ENCODE assay signal across 19 cellular contexts in the genomic region with DNA sequence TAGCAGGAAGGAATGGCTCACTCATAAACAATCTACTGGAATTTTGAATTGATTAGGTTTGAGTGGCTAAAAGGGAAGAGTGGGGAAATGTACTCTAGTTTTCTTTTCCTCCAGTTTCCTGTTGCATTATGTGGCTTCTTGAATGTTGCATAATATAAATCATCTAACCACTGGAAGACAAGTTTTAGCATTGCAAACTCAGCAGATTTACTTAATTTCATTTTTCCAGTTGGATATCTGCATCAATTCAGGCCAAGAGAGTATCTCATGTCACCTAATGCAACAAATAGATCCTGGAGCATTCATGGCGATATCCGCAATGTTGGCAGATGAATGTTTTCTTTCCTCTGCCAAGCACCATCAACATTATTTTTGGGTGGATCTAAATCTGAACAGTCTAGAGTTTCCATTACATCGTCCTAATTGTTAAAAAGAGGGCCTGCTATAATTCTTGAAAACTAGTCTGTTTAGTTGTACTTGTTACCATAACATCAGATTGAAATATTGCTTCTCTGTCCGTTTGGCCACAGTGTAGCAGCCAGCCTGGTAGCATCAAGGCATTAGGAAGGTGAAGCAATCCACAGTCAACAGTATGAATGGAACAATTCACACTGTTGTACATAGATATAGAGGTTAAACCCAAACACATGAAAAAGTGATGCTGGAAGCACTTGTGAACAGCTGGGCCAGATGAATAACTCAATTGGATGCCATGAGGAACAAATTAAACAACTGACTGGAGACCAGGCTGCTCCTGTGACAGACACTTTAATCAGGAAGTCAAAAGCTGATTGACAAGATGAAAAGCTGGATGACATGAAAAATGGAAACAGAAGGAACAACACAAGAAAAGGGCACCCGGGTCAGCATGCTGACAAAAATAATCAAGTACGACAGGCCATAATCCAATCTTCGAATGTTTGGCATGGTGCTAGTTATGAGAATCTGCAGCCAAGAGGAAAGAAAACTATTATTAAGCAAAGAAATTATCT.
DNase-seq lines count a peak whose midpoint lies in the region; ATAC-seq, FAIRE-seq and TF ChIP-seq lines count a peak whose summit lies in the region.
"Had no signal": no experiment of that assay in that cellular context is flagged by ENCODE, and none has a peak within 500 bp of the region (broad histone marks: within the 10 kb centered on the region; RNA-seq: fewer than 3 reads in every experiment).

No MANE protein-coding gene starts in this region.

- H3K9ac ChIP-seq in SK-N-SH (no peak overlapping the region), K562 (ENCODE audit: insufficient read depth in 1 of 2, low read depth in 2 of 2, low read length in 2 of 2) (no peak overlapping the region)

- H3F3A ChIP-seq in SK-N-SH (replicated peaks; ENCODE audit: insufficient read depth): no peaks in the 10 kb centered on the region

- WGBS in SK-N-SH (ENCODE audit: low lambda C conversion rate): 36% methylated on average over 7 of the region's 7 CpGs
- 33% methylated on average over 7 of the region's 7 CpGs for WGBS in K562 (ENCODE audit: insufficient coverage, low coverage, missing lambda C conversion rate)
- WGBS in stomach, 5 donors: 71 to 83% (median 76%) methylated on average over 7 of the region's 7 CpGs
- WGBS in prostate gland: 86% methylated on average over 7 of the region's 7 CpGs

- H3K4me3 ChIP-seq in SK-N-SH (ENCODE audit: low read depth in 2 of 2, low read length in 1 of 2): no peak overlapping the region
- no peak overlapping the region for H3K4me3 ChIP-seq in K562
- no peak overlapping the region for H3K4me3 ChIP-seq in thoracic aorta
- H3K4me3 ChIP-seq in stomach: no peak overlapping the region
- no peak overlapping the region for H3K4me3 ChIP-seq in prostate gland
- H3K4me3 ChIP-seq: MG63 had no signal

- H4K20me1 ChIP-seq in SK-N-SH (ENCODE audit: insufficient read depth) (no peaks in the 10 kb centered on the region), K562 (replicated peaks; ENCODE audit: control insufficient read depth, insufficient read depth, low read length) (no peaks in the 10 kb centered on the region)

- no peak overlapping the region for H3K4me2 ChIP-seq in SK-N-SH
- no peak overlapping the region for H3K4me2 ChIP-seq in K562 (ENCODE audit: insufficient read depth, low read length)

- in situ Hi-C loops in K562 (cut with MboI): no loop called here

- no TSS peak for BruUV-seq in K562 (replicated peaks; lab: Mats Ljungman, UMichigan)

- TF ChIP-seq RAD21 in SK-N-SH (IDR thresholded peaks at IDR 0.05; ENCODE audit: low read length): no peak
- TF ChIP-seq RAD21 in K562 (CRISPR knock-in tag; conservative IDR thresholded peaks at IDR 0.05 in 1 of 2, IDR thresholded peaks at IDR 0.05 in 1 of 2): no peak

- DNase-seq in SK-N-SH: peak; percentile 5
- DNase-seq in NCI-H2227 (lab: John Stamatoyannopoulos, UW; ENCODE audit: unreplicated experiment): peak; percentile 32
- DNase-seq in K562 (ENCODE audit: extremely low read depth in 1 of 4, low spot score in 3 of 4): no peak
- DNase-seq in thoracic aorta (ENCODE audit: low spot score): no peak
- no peak for DNase-seq in stomach
- DNase-seq in T-helper 1 cell: no peak
- no peak for DNase-seq in prostate gland (ENCODE audit: low spot score)
- DNase-seq: EL, MG63, NCI-H1436, NCI-H187 treated with DMSO at 0.1 percent for 48 hours, NCI-H2107, NCI-H226, NCI-H524, NCI-H774, PC-3, Right ventricle myocardium superior had no signal

- H3K9me2 ChIP-seq in SK-N-SH: no peaks in the 10 kb centered on the region

- ATAC-seq in SK-N-SH treated with all-trans-retinoic acid at 6 μM for 48 hours (no peak), K562 (no peak), thoracic aorta (ENCODE audit: insufficient number of reproducible peaks, low FRiP score, low read depth) (no peak)
- ATAC-seq: PC-3 had no signal

- no peaks in the 10 kb centered on the region for H3K9me1 ChIP-seq in K562 (ENCODE audit: control insufficient read depth, insufficient read depth, low read length)

- CTCF ChIA-PET in SK-N-SH (lab: Yijun Ruan, JAX) (interaction anchor here (0.9 kb wide), 1 partner anchor 313 kb away, joined by 3 read pairs; no protein-coding TSS in a partner anchor), K562 (lab: Yijun Ruan, JAX; ENCODE audit: low intra/inter-chr PET ratio) (no interaction called here)

- intact Hi-C loops in K562 (cut with micrococcal nuclease): no loop called here
- intact Hi-C loops in stomach (cut with DNase I; ENCODE audit: low total_unique reads): no loop called here
- intact Hi-C loops in prostate gland (cut with DNase I): no loop called here

- no peak for FAIRE-seq in K562 (lab: Jason Lieb, UNC)
- FAIRE-seq: H54 had no signal

- TF ChIP-seq POLR2A in K562 (conservative IDR thresholded peaks at IDR 0.05) (no peak), stomach (IDR thresholded peaks at IDR 0.05) (no peak), prostate gland (IDR thresholded peaks at IDR 0.05) (no peak)

- H3K79me2 ChIP-seq in SK-N-SH (ENCODE audit: insufficient read depth) (no peaks in the 10 kb centered on the region), K562 (ENCODE audit: control insufficient read depth, insufficient read depth, low read length) (no peaks in the 10 kb centered on the region)

- H3K27me3 ChIP-seq in SK-N-SH (ENCODE audit: insufficient read depth): no peaks in the 10 kb centered on the region
- no peaks in the 10 kb centered on the region for H3K27me3 ChIP-seq in K562 (ENCODE audit: control insufficient read depth in 2 of 2, insufficient read depth in 2 of 2, low read length in 2 of 2)
- H3K27me3 ChIP-seq in thoracic aorta (replicated peaks; ENCODE audit: insufficient read depth): no peaks in the 10 kb centered on the region
- H3K27me3 ChIP-seq in stomach: no peaks in the 10 kb centered on the region
- H3K27me3 ChIP-seq in prostate gland (replicated peaks; ENCODE audit: insufficient read depth): no peaks in the 10 kb centered on the region
- H3K27me3 ChIP-seq: MG63 had no signal

- H3K9me3 ChIP-seq in SK-N-SH: no peaks in the 10 kb centered on the region
- H3K9me3 ChIP-seq in K562 (replicated peaks; ENCODE audit: control insufficient read depth, insufficient read depth, low read depth, low read length): peaks cover 6% of the 10 kb centered on the region; the same call in 1 of the 2 replicates
- peaks cover 3% of the 10 kb centered on the region for H3K9me3 ChIP-seq in thoracic aorta
- peaks cover 0 to 3% (median 0%) of the 10 kb centered on the region in 4 donors for H3K9me3 ChIP-seq in stomach
- H3K9me3 ChIP-seq in prostate gland: no peaks in the 10 kb centered on the region
- H3K9me3 ChIP-seq: MG63 had no signal

- peak in 1 of 2 experiments; percentile 71; a peak in 1 of 4 replicates for TF ChIP-seq EP300 in SK-N-SH (IDR thresholded peaks at IDR 0.05; ENCODE audit: borderline replicate concordance in 1 of 2, low read depth in 1 of 2, low read length in 1 of 2)
- no peak for TF ChIP-seq EP300 in K562 (IDR thresholded peaks at IDR 0.05; ENCODE audit: low read length)
- no peak for TF ChIP-seq EP300 in stomach (IDR thresholded peaks at IDR 0.05)

- POLR2A ChIA-PET in SK-N-SH (lab: Yijun Ruan, JAX): no interaction called here
- POLR2A ChIA-PET in K562 (lab: Yijun Ruan, JAX): no interaction called here

- TF ChIP-seq CTCF in SK-N-SH (IDR thresholded peaks at IDR 0.05): no peak
- no peak for TF ChIP-seq CTCF in K562 (IDR thresholded peaks at IDR 0.05 in 2 of 3, conservative IDR thresholded peaks at IDR 0.05 in 1 of 3; ENCODE audit: insufficient read depth in 2 of 3, low read depth in 1 of 3, low read length in 3 of 3)
- TF ChIP-seq CTCF in thoracic aorta (IDR thresholded peaks at IDR 0.05): no peak
- no peak for TF ChIP-seq CTCF in stomach (IDR thresholded peaks at IDR 0.05)
- no peak for TF ChIP-seq CTCF in prostate gland (IDR thresholded peaks at IDR 0.05)

- H3K36me3 ChIP-seq in SK-N-SH (replicated peaks in 1 of 2; ENCODE audit: control insufficient read depth in 1 of 2, insufficient read depth in 2 of 2, low read length in 1 of 2): no peaks in the 10 kb centered on the region
- no peaks in the 10 kb centered on the region for H3K36me3 ChIP-seq in K562 (ENCODE audit: control insufficient read depth, insufficient read depth, low read length)
- H3K36me3 ChIP-seq in thoracic aorta: no peaks in the 10 kb centered on the region
- H3K36me3 ChIP-seq in stomach: no peaks in the 10 kb centered on the region
- H3K36me3 ChIP-seq in prostate gland: no peaks in the 10 kb centered on the region
- H3K36me3 ChIP-seq: MG63 had no signal

- H3K4me1 ChIP-seq in SK-N-SH (ENCODE audit: control insufficient read depth in 1 of 2, insufficient read depth in 2 of 2, low read depth in 1 of 2, low read length in 1 of 2) (no peaks in the 10 kb centered on the region), K562 (replicated peaks in 1 of 2; ENCODE audit: control insufficient read depth in 2 of 2, insufficient read depth in 2 of 2, low read length in 2 of 2) (no peaks in the 10 kb centered on the region), thoracic aorta (ENCODE audit: control insufficient read depth in 1 of 2, low read depth in 2 of 2) (peaks cover 12 to 26% of the 10 kb centered on the region in 2 donors), stomach (no peaks in the 10 kb centered on the region), prostate gland (replicated peaks) (no peaks in the 10 kb centered on the region)

- H3K27ac ChIP-seq in SK-N-SH (ENCODE audit: low read depth in 2 of 2, low read length in 1 of 2) (peak overlapping the region in 1 of 2 experiments; percentile 39; a peak in 1 of 4 replicates), K562 (ENCODE audit: extremely low read depth, low read depth, low read length) (no peak overlapping the region), thoracic aorta (peak overlapping the region; percentile 18 to 42), stomach (no peak overlapping the region), prostate gland (no peak overlapping the region)

- H2AFZ ChIP-seq in SK-N-SH (ENCODE audit: low read depth): no peak overlapping the region
- no peak overlapping the region for H2AFZ ChIP-seq in K562 (ENCODE audit: low read depth, low read length)

TF ChIP-seq in SK-N-SH, 30 proteins besides CTCF, POLR2A, EP300 and RAD21 (continues in another document):
- TF ChIP-seq RXRA (IDR thresholded peaks at IDR 0.05; ENCODE audit: borderline replicate concordance, low read depth) (no peak), TEAD4 (IDR thresholded peaks at IDR 0.05; ENCODE audit: borderline replicate concordance, insufficient read depth) (no peak)

TF ChIP-seq in K562, 482 proteins besides CTCF, POLR2A, EP300 and RAD21:
- TF ChIP-seq ZNF316 (IDR thresholded peaks at IDR 0.05): peak; percentile 57
- peak; percentile 33 for TF ChIP-seq MAFF (IDR thresholded peaks at IDR 0.05; ENCODE audit: low read length)
- no peak for TF ChIP-seq ELF4 (CRISPR knock-in tag; IDR thresholded peaks at IDR 0.05)

Comparison
In these comparisons a context has a peak if more than half of its experiments do, and no peak if none do; other contexts are left out.
1. DNase-seq: peak in SK-N-SH (single experiment) and NCI-H2227 (single experiment); none in K562 (0 of 4), thoracic aorta (single experiment), stomach (single experiment), T-helper 1 cell (0 of 5) and prostate gland (single experiment).
2. H3K27ac ChIP-seq: peak in thoracic aorta (2 of 2); none in K562 (single experiment), stomach (0 of 5) and prostate gland (0 of 2).
3. Of the 27 proteins assayed by ChIP-seq in both K562 and SK-N-SH: peak only in K562: none; only in SK-N-SH: RCOR1; in both: none; in neither: 25; mixed calls (peak in some experiments, not most) for 1.